In genomic region chr2:97806738-97807618, GRCh38 we compare ENCODE assay signal across 8 cellular contexts.
A peak's percentile ranks its signal among the peaks of the same experiment; 100 is the strongest.
DNase-seq lines count a peak whose midpoint lies in the region; ATAC-seq and TF ChIP-seq lines count a peak whose summit lies in the region.

No MANE protein-coding gene starts in this region.

- peaks cover 16% of the 10 kb centered on the region for H3K36me3 Mint-ChIP-seq in activated CD8-positive, alpha-beta T cell treated with anti-CD3 and anti-CD28 coated beads, Interleukin-2, amount 10 ng/mL, durations not matched to agents 7 days and 5 days (ENCODE audit: low read depth)
- H3K36me3 Mint-ChIP-seq in memory B cell = peaks cover 15% of the 10 kb centered on the region

- POLR2A ChIA-PET in activated CD8-positive, alpha-beta T cell treated with anti-CD3 and anti-CD28 coated beads, Interleukin-2, amount 10 ng/mL, durations not matched to agents 7 days and 5 days (lab: Charles Lee) = no interaction called here

- CTCF ChIA-PET in activated CD8-positive, alpha-beta T cell treated with anti-CD3 and anti-CD28 coated beads, Interleukin-2, amount 10 ng/mL, durations not matched to agents 7 days and 5 days (lab: Charles Lee) = interaction anchor here (0.6 to 2.5 kb wide), 34 partner anchors 9 to 581 kb away, joined by 3 to 24 read pairs (median 4); no protein-coding TSS in a partner anchor

- H3K36me3 ChIP-seq in effector memory CD4-positive, alpha-beta T cell (ENCODE audit: control insufficient read depth, insufficient read depth, low read length) = peaks cover 40% of the 10 kb centered on the region

- no peaks in the 10 kb centered on the region for H3K4me1 ChIP-seq in effector memory CD4-positive, alpha-beta T cell (ENCODE audit: control insufficient read depth, insufficient read depth, low read length, poor library complexity, severe bottlenecking)

- no peaks in the 10 kb centered on the region for H3K4me1 Mint-ChIP-seq in activated CD8-positive, alpha-beta T cell treated with anti-CD3 and anti-CD28 coated beads, Interleukin-2, amount 10 ng/mL, durations not matched to agents 7 days and 5 days (ENCODE audit: low read depth)
- H3K4me1 Mint-ChIP-seq in memory B cell = peaks cover 3% of the 10 kb centered on the region

- ATAC-seq in GM18517 (IDR thresholded peaks at IDR 0.05; ENCODE audit: unreplicated experiment) (peak; percentile 52), memory B cell (ENCODE audit: low read depth) (peak; percentile 100)
- ATAC-seq in activated CD8-positive, alpha-beta T cell treated with anti-CD3 and anti-CD28 coated beads, Interleukin-2, amount 10 ng/mL, durations not matched to agents 7 days and 5 days = peak; percentile 95

- no peaks in the 10 kb centered on the region for H3K9me3 Mint-ChIP-seq in activated CD8-positive, alpha-beta T cell treated with anti-CD3 and anti-CD28 coated beads, Interleukin-2, amount 10 ng/mL, durations not matched to agents 7 days and 5 days (ENCODE audit: insufficient read depth)
- no peaks in the 10 kb centered on the region for H3K9me3 Mint-ChIP-seq in memory B cell

- H3K27me3 Mint-ChIP-seq in activated CD8-positive, alpha-beta T cell treated with anti-CD3 and anti-CD28 coated beads, Interleukin-2, amount 10 ng/mL, durations not matched to agents 7 days and 5 days (ENCODE audit: low read depth) = no peaks in the 10 kb centered on the region
- H3K27me3 Mint-ChIP-seq in memory B cell = no peaks in the 10 kb centered on the region

- H3K4me3 ChIP-seq in HL-60 (replicated peaks; ENCODE audit: insufficient read depth, low read length) = no peak overlapping the region
- H3K4me3 ChIP-seq in effector memory CD4-positive, alpha-beta T cell (ENCODE audit: insufficient read depth, low read depth, low read length, poor library complexity, severe bottlenecking) = no peak overlapping the region

- no peak overlapping the region for H3K27ac ChIP-seq in HL-60 (replicated peaks)
- no peak overlapping the region for H3K27ac ChIP-seq in effector memory CD4-positive, alpha-beta T cell (ENCODE audit: insufficient read depth, low read length, poor library complexity, severe bottlenecking)

- H3K4me3 Mint-ChIP-seq in activated CD8-positive, alpha-beta T cell treated with anti-CD3 and anti-CD28 coated beads, Interleukin-2, amount 10 ng/mL, durations not matched to agents 7 days and 5 days = no peak overlapping the region
- H3K4me3 Mint-ChIP-seq in memory B cell = no peak overlapping the region

- H3K9me3 ChIP-seq in effector memory CD4-positive, alpha-beta T cell (ENCODE audit: control insufficient read depth, low read length) = no peaks in the 10 kb centered on the region

- peak; percentile 53 for DNase-seq in A172 (ENCODE audit: low spot score)
- DNase-seq in HL-60 (ENCODE audit: low read depth in 1 of 2, low spot score in 1 of 2) = peak; percentile 31 to 82
- DNase-seq in NCI-H82 treated with DMSO at 0.1 percent for 48 hours (lab: John Stamatoyannopoulos, UW; ENCODE audit: unreplicated experiment) = peak; percentile 47
- DNase-seq in activated CD8-positive, alpha-beta T cell treated with anti-CD3 and anti-CD28 coated beads, Interleukin-2, amount 10 ng/mL, durations not matched to agents 7 days and 5 days = peak; percentile 84
- DNase-seq in effector memory CD4-positive, alpha-beta T cell = peak; percentile 37 to 50 (median 44)
- DNase-seq in memory B cell (ENCODE audit: low spot score in 2 of 2) = peak; percentile 74 to 78
- peak; percentile 49 for DNase-seq in stimulated activated CD8-positive, alpha-beta memory T cell treated with anti-CD3 and anti-CD28 coated beads, Interleukin-15, amount 100 ng/mL, for 24 hours (ENCODE audit: low read depth)

- no peak overlapping the region for H3K27ac Mint-ChIP-seq in activated CD8-positive, alpha-beta T cell treated with anti-CD3 and anti-CD28 coated beads, Interleukin-2, amount 10 ng/mL, durations not matched to agents 7 days and 5 days
- H3K27ac Mint-ChIP-seq in memory B cell = no peak overlapping the region

- no peaks in the 10 kb centered on the region for H3K27me3 ChIP-seq in HL-60 (ENCODE audit: insufficient read depth, poor library complexity, severe bottlenecking)
- H3K27me3 ChIP-seq in effector memory CD4-positive, alpha-beta T cell (replicated peaks; ENCODE audit: control insufficient read depth, insufficient read depth, low read length, poor library complexity, severe bottlenecking) = no peaks in the 10 kb centered on the region

- peak; percentile 83 for TF ChIP-seq CTCF in HL-60 (IDR thresholded peaks at IDR 0.05; ENCODE audit: insufficient read depth, low read length)
